ENCODE assay signal across 9 cellular contexts in genomic region chr3:32238027-32238815, GRCh38. TPM values are rescaled to one million over a fixed set of nuclear protein-coding genes. Genes with fewer than 3 reads are reported as not detected.
DNase-seq lines count a peak whose midpoint lies in the region; ATAC-seq and TF ChIP-seq lines count a peak whose summit lies in the region.
"Had no signal": no experiment of that assay in that cellular context is flagged by ENCODE, and none has a peak within 500 bp of the region (broad histone marks: within the 10 kb centered on the region; RNA-seq: fewer than 3 reads in every experiment).

TSS of gene CMTM8 (plus strand) at chr3:32238680. CDS start at chr3:32238973, 293 bp downstream.

- peak within 1 kb of the TSS; percentile 82 for H3K4me3 Mint-ChIP-seq in natural killer cell

- ATAC-seq in HG02870 (IDR thresholded peaks at IDR 0.05; ENCODE audit: unreplicated experiment) (peak; percentile 57), natural killer cell (peak; percentile 63 to 81 (median 75)), HG02938 (IDR thresholded peaks at IDR 0.05; ENCODE audit: unreplicated experiment) (no peak)

- peaks cover 0 to 9% (median 5%) of the 10 kb centered on the region in 4 donors for H3K9me3 ChIP-seq in stomach

- intact Hi-C loops in natural killer cell (cut with micrococcal nuclease), result no loop called here
- intact Hi-C loops in stomach (cut with DNase I; ENCODE audit: low total_unique reads), result no loop called here

- H3K4me1 ChIP-seq in stomach, result peaks cover 5 to 42% (median 34%) of the 10 kb centered on the region in 4 donors

- H3K9me3 Mint-ChIP-seq in natural killer cell, result no peaks in the 10 kb centered on the region

- H3K4me1 Mint-ChIP-seq in natural killer cell, result peaks cover 21 to 25% of the 10 kb centered on the region in 2 donors

- peaks cover 0 to 19% (median 0%) of the 10 kb centered on the region in 3 donors for H3K27me3 ChIP-seq in stomach

- peak within 1 kb of the TSS; percentile 84 to 89 (median 86) for H3K27ac ChIP-seq in stomach
- H3K27ac ChIP-seq: epithelial cell of prostate had no signal

- H3K36me3 Mint-ChIP-seq in natural killer cell, result no peaks in the 10 kb centered on the region

- H3K27me3 Mint-ChIP-seq in natural killer cell (ENCODE audit: low read depth in 2 of 2), result peaks cover 19 to 23% of the 10 kb centered on the region in 2 donors

- no peak for TF ChIP-seq EP300 in stomach (IDR thresholded peaks at IDR 0.05)

- TF ChIP-seq CTCF in natural killer cell (IDR thresholded peaks at IDR 0.05), result no peak
- no peak for TF ChIP-seq CTCF in stomach (IDR thresholded peaks at IDR 0.05)

- peak within 1 kb of the TSS; percentile 65 to 87 (median 74) for H3K4me3 ChIP-seq in stomach

- 1 to 2% (median 1%) methylated on average over 33 to 80 of the region's 80 CpGs for WGBS in stomach, 5 donors

- DNase-seq in GM03348 (ENCODE audit: low spot score), result peak; percentile 31
- peak; percentile 9 for DNase-seq in NCI-H82 treated with DMSO at 0.1 percent for 48 hours (lab: John Stamatoyannopoulos, UW; ENCODE audit: unreplicated experiment)
- DNase-seq in activated CD8-positive, alpha-beta memory T cell treated with anti-CD3 and anti-CD28 coated beads, Interleukin-2, amount 50 U/mL, for 4 hours, result peak; percentile 65
- peak; percentile 39 to 46 for DNase-seq in erythroblast (lab: John Stamatoyannopoulos, UW)
- DNase-seq in natural killer cell, result no peak
- peak; percentile 81 for DNase-seq in stomach

- peak within 1 kb of the TSS in 1 of 2 donors; percentile 56 for H3K27ac Mint-ChIP-seq in natural killer cell

- TF ChIP-seq POLR2A in erythroblast (IDR thresholded peaks at IDR 0.05; ENCODE audit: low read length) (no peak), stomach (IDR thresholded peaks at IDR 0.05) (no peak)

- H3K36me3 ChIP-seq in stomach, result no peaks in the 10 kb centered on the region

RNA-seq across cellular contexts. Expression of gene CMTM8, which starts in this region (rescaled TPM):
- total RNA-seq in natural killer cell (under 1 TPM; 0.31 to 0.88 (median 0.83) TPM), stomach (1 to 10 TPM in 3 of 5 donors, not detected in 2; 1.3 to 5.2 (median 4.4) TPM)
- 1 to 10 TPM; 5.4 to 8.1 (median 6.9) TPM for polyA plus RNA-seq in stomach

Comparison
In these comparisons a context has a peak if more than half of its experiments do, and no peak if none do; other contexts are left out.
1. Peak in ATAC-seq in natural killer cell; RNA of the gene not detected or under 1 TPM.